In genomic region chr4:5471206-5471605, GRCh38 we compare ENCODE assay signal across 27 cellular contexts.
"Had no signal": no experiment of that assay in that cellular context is flagged by ENCODE, and none has a peak within 500 bp of the region (broad histone marks: within the 10 kb centered on the region; RNA-seq: fewer than 3 reads in every experiment).

No MANE protein-coding gene starts in this region.

- H3K4me1 Mint-ChIP-seq: naive thymus-derived CD8-positive, alpha-beta T cell; nephron progenitor cell; stimulated activated effector memory CD8-positive, alpha-beta T cell treated with anti-CD3 and anti-CD28 coated beads, Interleukin-12 subunit alpha, Interleukin-12 subunit beta, amount 100 ng/mL, for 72 hours; stimulated activated naive B cell treated with anti-CD40 and anti-IgM and Interleukin-4, amounts not matched to agents 10 μg/mL and 1 μg/mL and 100 μg/mL, for 72 hours had no signal

- H3K4me3 Mint-ChIP-seq: naive thymus-derived CD8-positive, alpha-beta T cell; natural killer cell treated with Interleukin-12 subunit alpha and Interleukin-12 subunit beta and Interleukin-15 and Interleukin-18, amount 100 ng/mL, for 72 hours; nephron progenitor cell; neural crest cell; stimulated activated effector memory CD8-positive, alpha-beta T cell treated with anti-CD3 and anti-CD28 coated beads, Interleukin-12 subunit alpha, Interleukin-12 subunit beta, amount 100 ng/mL, for 72 hours; stimulated activated naive B cell treated with anti-CD40 and anti-IgM and Interleukin-4, amounts not matched to agents 10 μg/mL and 1 μg/mL and 100 μg/mL, for 72 hours; stimulated activated naive CD8-positive, alpha-beta T cell treated with anti-CD3 and anti-CD28 coated beads, Interleukin-15, Interleukin-2, amounts not matched to agents 100 ng/mL and 50 ng/mL, for 24 hours; type B pancreatic cell had no signal

- H3K27me3 ChIP-seq: neutrophil, pancreas, right lobe of liver, sigmoid colon, stomach, thyroid gland, tibial nerve, vagina had no signal

- H3K4me1 ChIP-seq: pancreas, prostate gland, right lobe of liver, sigmoid colon, stomach, thyroid gland, tibial nerve, vagina had no signal

- H3K27ac Mint-ChIP-seq: naive thymus-derived CD8-positive, alpha-beta T cell; natural killer cell treated with Interleukin-12 subunit alpha and Interleukin-12 subunit beta and Interleukin-15 and Interleukin-18, amount 100 ng/mL, for 72 hours; nephron progenitor cell; stimulated activated effector memory CD8-positive, alpha-beta T cell treated with anti-CD3 and anti-CD28 coated beads, Interleukin-12 subunit alpha, Interleukin-12 subunit beta, amount 100 ng/mL, for 72 hours; stimulated activated naive B cell treated with anti-CD40 and anti-IgM and Interleukin-4, amounts not matched to agents 10 μg/mL and 1 μg/mL and 100 μg/mL, for 72 hours; stimulated activated naive CD8-positive, alpha-beta T cell treated with anti-CD3 and anti-CD28 coated beads, Interleukin-15, Interleukin-2, amounts not matched to agents 100 ng/mL and 50 ng/mL, for 24 hours; type B pancreatic cell had no signal

- H3K27ac ChIP-seq: neutrophil, pancreas, prostate gland, right lobe of liver, sigmoid colon, stomach, thoracic aorta, thyroid gland, tibial nerve, vagina had no signal

- H3K9me3 ChIP-seq: neutrophil, pancreas, prostate gland, right lobe of liver, sigmoid colon, stomach, thoracic aorta, thyroid gland, vagina had no signal

- H3K36me3 Mint-ChIP-seq: naive thymus-derived CD8-positive, alpha-beta T cell; natural killer cell treated with Interleukin-12 subunit alpha and Interleukin-12 subunit beta and Interleukin-15 and Interleukin-18, amount 100 ng/mL, for 72 hours; stimulated activated effector memory CD8-positive, alpha-beta T cell treated with anti-CD3 and anti-CD28 coated beads, Interleukin-12 subunit alpha, Interleukin-12 subunit beta, amount 100 ng/mL, for 72 hours; stimulated activated naive B cell treated with anti-CD40 and anti-IgM and Interleukin-4, amounts not matched to agents 10 μg/mL and 1 μg/mL and 100 μg/mL, for 72 hours; type B pancreatic cell had no signal

- H3K4me3 ChIP-seq: pancreas, prostate gland, right lobe of liver, sigmoid colon, stomach, thoracic aorta, thyroid gland, tibial nerve, vagina had no signal

- H3K9me3 Mint-ChIP-seq: naive thymus-derived CD8-positive, alpha-beta T cell; natural killer cell treated with Interleukin-12 subunit alpha and Interleukin-12 subunit beta and Interleukin-15 and Interleukin-18, amount 100 ng/mL, for 72 hours; nephron progenitor cell; neural crest cell; stimulated activated effector memory CD8-positive, alpha-beta T cell treated with anti-CD3 and anti-CD28 coated beads, Interleukin-12 subunit alpha, Interleukin-12 subunit beta, amount 100 ng/mL, for 72 hours; stimulated activated naive B cell treated with anti-CD40 and anti-IgM and Interleukin-4, amounts not matched to agents 10 μg/mL and 1 μg/mL and 100 μg/mL, for 72 hours; stimulated activated naive CD8-positive, alpha-beta T cell treated with anti-CD3 and anti-CD28 coated beads, Interleukin-15, Interleukin-2, amounts not matched to agents 100 ng/mL and 50 ng/mL, for 24 hours; type B pancreatic cell had no signal

- H3K27me3 Mint-ChIP-seq: naive thymus-derived CD8-positive, alpha-beta T cell; natural killer cell treated with Interleukin-12 subunit alpha and Interleukin-12 subunit beta and Interleukin-15 and Interleukin-18, amount 100 ng/mL, for 72 hours; stimulated activated naive B cell treated with anti-CD40 and anti-IgM and Interleukin-4, amounts not matched to agents 10 μg/mL and 1 μg/mL and 100 μg/mL, for 72 hours; stimulated activated naive CD8-positive, alpha-beta T cell treated with anti-CD3 and anti-CD28 coated beads, Interleukin-15, Interleukin-2, amounts not matched to agents 100 ng/mL and 50 ng/mL, for 24 hours; type B pancreatic cell had no signal

- DNase-seq: naive thymus-derived CD8-positive, alpha-beta T cell; nephron progenitor cell; nucleus accumbens; pancreas; retina; right cardiac atrium; right lobe of liver; sigmoid colon; small intestine; stimulated activated CD4-positive, alpha-beta T cell treated with anti-CD3 and anti-CD28 coated beads, Interleukin-15, amount 100 ng/mL, for 24 hours; stimulated activated CD4-positive, alpha-beta T cell treated with anti-CD3 and anti-CD28 coated beads, Interleukin-2, amount 100 ng/mL, for 24 hours; stimulated activated CD4-positive, alpha-beta T cell treated with anti-CD3 and anti-CD28 coated beads, Interleukin-2, amount 100 ng/mL, for 48 hours; stimulated activated CD4-positive, alpha-beta T cell treated with anti-CD3 and anti-CD28 coated beads, Interleukin-4, amount 100 ng/mL, for 24 hours; stimulated activated naive B cell treated with anti-CD40 and anti-IgM and Interleukin-4, amounts not matched to agents 10 μg/mL and 1 μg/mL and 100 μg/mL, for 72 hours; stimulated activated naive CD4-positive, alpha-beta T cell treated with Interleukin-2 at 50 U/mL for 16 hours; stomach; thyroid gland had no signal

- H3K36me3 ChIP-seq: neutrophil, pancreas, prostate gland, right lobe of liver, sigmoid colon, thoracic aorta, thyroid gland, vagina had no signal
